In genomic region chr5:59328801-59329296, GRCh38 we compare ENCODE assay signal across 1 cellular context.
TF ChIP-seq lines count a peak whose summit lies in the region.

No MANE protein-coding gene starts in this region.

TF ChIP-seq in IMR-90, 13 proteins besides CTCF, POLR2A, EP300 and RAD21 (continued from another document):
- no peak for TF ChIP-seq RCOR1 (IDR thresholded peaks at IDR 0.05; ENCODE audit: insufficient replicate concordance, low read length)
TF ChIP-seq in IMR-90: peak in this region for 0.
